ENCODE assay signal across 8 cellular contexts in the genomic region with DNA sequence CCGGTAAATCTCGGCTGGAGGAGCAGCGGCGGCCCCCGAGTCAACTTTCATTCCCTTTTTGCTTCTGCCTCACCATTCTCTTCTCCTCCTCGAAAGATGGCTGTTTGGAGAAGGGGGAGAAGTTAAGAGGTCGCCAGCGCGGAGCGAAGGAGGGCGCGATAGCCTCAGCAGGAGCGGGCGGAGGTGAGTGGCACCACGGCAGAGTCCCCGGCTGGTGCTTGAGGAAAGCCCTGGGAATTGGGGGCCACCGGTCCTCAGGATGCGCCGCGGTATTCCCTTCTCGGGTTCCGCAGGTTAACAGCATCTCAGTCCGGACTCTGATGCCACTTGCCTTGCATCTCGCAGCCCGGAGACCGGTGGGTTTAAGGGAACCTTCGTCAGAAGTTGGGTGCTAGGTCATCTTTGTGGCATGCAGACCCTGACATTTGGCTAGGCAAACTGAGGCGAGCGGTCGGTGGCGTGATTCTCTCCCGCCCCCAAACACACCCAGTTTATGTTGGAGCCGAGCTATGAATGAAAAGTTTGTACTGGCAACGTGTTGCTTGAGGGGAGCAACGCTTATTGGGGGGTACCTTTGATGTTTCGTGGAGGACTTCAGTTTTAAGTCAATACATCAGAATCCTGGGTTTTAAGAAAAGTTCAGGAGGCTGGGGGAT. TPM values are rescaled to one million over a fixed set of nuclear protein-coding genes. Genes with fewer than 3 reads are reported as not detected.
A peak's percentile ranks its signal among the peaks of the same experiment; 100 is the strongest.
DNase-seq lines count a peak whose midpoint lies in the region; ATAC-seq and FAIRE-seq lines count a peak whose summit lies in the region.

No MANE protein-coding gene starts in this region.

- H3K4me3 ChIP-seq in iPS-18c (ENCODE audit: insufficient read depth, low read depth, low read length) (peak overlapping the region; percentile 74), small intestine (ENCODE audit: low read depth in 1 of 2, low read length in 2 of 2) (peak overlapping the region; percentile 12 to 53)

- ATAC-seq in HG03159 (IDR thresholded peaks at IDR 0.05; ENCODE audit: unreplicated experiment): peak; percentile 7
- no peak for ATAC-seq in HG02870 (IDR thresholded peaks at IDR 0.05; ENCODE audit: unreplicated experiment)
- no peak for ATAC-seq in GM21515 (IDR thresholded peaks at IDR 0.05; ENCODE audit: unreplicated experiment)

- H3K27me3 ChIP-seq in small intestine (ENCODE audit: control insufficient read depth in 2 of 2, insufficient read depth in 2 of 2, low read length in 2 of 2): peaks cover 2 to 4% of the 10 kb centered on the region in 2 donors

- DNase-seq in AG08395 (ENCODE audit: low spot score) (peak; percentile 20), small intestine (no peak), NCI-H446 treated with DMSO at 0.1 percent for 48 hours (lab: John Stamatoyannopoulos, UW) (no peak)

- no peak for FAIRE-seq in small intestine (lab: Jason Lieb, UNC)

- H3K36me3 ChIP-seq in small intestine (ENCODE audit: control insufficient read depth in 2 of 2, insufficient read depth in 2 of 2, low read length in 2 of 2): no peaks in the 10 kb centered on the region

- H3K27ac ChIP-seq in angular gyrus (ENCODE audit: low read depth, low read length): peak overlapping the region; percentile 30
- no peak overlapping the region for H3K27ac ChIP-seq in small intestine (ENCODE audit: low read depth in 1 of 2, low read length in 1 of 2)

- H3K9me3 ChIP-seq in iPS-18c (ENCODE audit: control insufficient read depth, insufficient read depth, low read length) (no peaks in the 10 kb centered on the region), small intestine (ENCODE audit: control insufficient read depth, low read depth) (no peaks in the 10 kb centered on the region)

- H3K4me1 ChIP-seq in small intestine (ENCODE audit: control insufficient read depth in 2 of 2, insufficient read depth in 1 of 2, low read depth in 1 of 2, low read length in 1 of 2): no peaks in the 10 kb centered on the region

- 11 to 18% (median 12%) methylated on average over 28 to 36 of the region's 36 CpGs for WGBS in small intestine, 3 donors

RNA-seq across cellular contexts. Expression of a gene that starts 59.5 kb away (rescaled TPM):
- not detected for polyA plus RNA-seq in small intestine
